ENCODE assay signal across 6 cellular contexts in the genomic region with DNA sequence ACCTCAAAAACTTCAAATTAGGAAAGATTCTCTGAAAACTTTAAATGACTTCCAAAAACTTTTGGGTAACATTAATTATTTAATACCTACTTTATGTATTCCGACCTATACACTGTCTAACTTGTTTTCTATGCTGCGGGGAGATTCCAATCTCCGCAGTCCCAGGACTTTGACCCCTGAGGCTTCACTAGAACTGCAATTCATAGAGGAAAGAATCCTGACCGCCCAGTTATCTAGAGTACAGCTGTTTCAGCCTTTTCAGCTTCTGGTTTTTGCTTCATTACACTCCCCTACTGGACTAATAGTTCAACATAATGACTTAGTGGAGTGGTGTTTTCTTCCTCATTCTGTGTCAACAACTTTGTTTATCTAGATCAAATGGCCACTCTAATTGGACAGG. TPM values are rescaled to one million over a fixed set of nuclear protein-coding genes. Genes with fewer than 3 reads are reported as not detected.
DNase-seq lines count a peak whose midpoint lies in the region; ATAC-seq and TF ChIP-seq lines count a peak whose summit lies in the region.
"Not testable (repeated sequence)": the region's sequence is repeated elsewhere in the genome, so short reads cannot be mapped to it uniquely, and the experiment has no call there.

No MANE protein-coding gene starts in this region.

- H3K9ac ChIP-seq in trophoblast cell (ENCODE audit: low read length), result not testable (repeated sequence)

- not testable (repeated sequence) for H3K4me3 ChIP-seq in mucosa of descending colon; trophoblast cell (ENCODE audit: low read depth, low read length)

- not testable (repeated sequence) for H3K27me3 ChIP-seq in trophoblast cell (ENCODE audit: insufficient read depth, low read length)

- TF ChIP-seq CTCF in 22Rv1 (IDR thresholded peaks at IDR 0.05); mucosa of descending colon (IDR thresholded peaks at IDR 0.05): not testable (repeated sequence)

- not testable (repeated sequence) for H2AK5ac ChIP-seq in trophoblast cell (ENCODE audit: low read length)

- not testable (repeated sequence) for H3K4ac ChIP-seq in trophoblast cell (ENCODE audit: low read depth, low read length)

- not testable (repeated sequence) for H3K79me2 ChIP-seq in trophoblast cell (ENCODE audit: control insufficient read depth, insufficient read depth, low read length, poor library complexity)

- H2BK5ac ChIP-seq in trophoblast cell (ENCODE audit: low read depth, low read length, poor library complexity), result not testable (repeated sequence)

- peak; percentile 29 for ATAC-seq in left colon
- not testable (repeated sequence) for ATAC-seq in mucosa of descending colon

- not testable (repeated sequence) for H4K91ac ChIP-seq in trophoblast cell (ENCODE audit: low read depth, low read length)

- DNase-seq in ELF-1 (ENCODE audit: low read depth, low spot score), result peak; percentile 5
- peak; percentile 1 for DNase-seq in LoVo (ENCODE audit: low spot score)
- DNase-seq in left colon, result not testable (repeated sequence)
- DNase-seq in mucosa of descending colon, result peak in 2 of 3 donors; percentile 16 to 18
- DNase-seq in trophoblast cell, result peak; percentile 44 to 79

- no CpG with 5 or more reads among the region's 4 CpGs for WGBS in trophoblast cell (ENCODE audit: extremely low coverage, insufficient coverage, insufficient read length)

- H3K79me1 ChIP-seq in trophoblast cell (ENCODE audit: low read length), result not testable (repeated sequence)

- intact Hi-C loops in left colon (cut with DNase I, micrococcal nuclease); mucosa of descending colon (cut with DNase I, micrococcal nuclease): not testable (repeated sequence)

- H4K8ac ChIP-seq in trophoblast cell (ENCODE audit: low read depth, low read length), result not testable (repeated sequence)

- H4K12ac ChIP-seq in trophoblast cell (ENCODE audit: low read depth, low read length), result not testable (repeated sequence)

- H3K36me3 ChIP-seq in mucosa of descending colon (ENCODE audit: low read depth); trophoblast cell (ENCODE audit: control insufficient read depth in 1 of 2, insufficient read depth in 2 of 2, low read length in 2 of 2): not testable (repeated sequence)

- not testable (repeated sequence) for H3K18ac ChIP-seq in trophoblast cell (ENCODE audit: low read length)

- not testable (repeated sequence) for H2BK12ac ChIP-seq in trophoblast cell (ENCODE audit: low read length)

- not testable (repeated sequence) for H3K4me2 ChIP-seq in trophoblast cell (ENCODE audit: low read length)

- not testable (repeated sequence) for H3K4me1 ChIP-seq in mucosa of descending colon (ENCODE audit: low read depth); trophoblast cell (ENCODE audit: control insufficient read depth in 1 of 2, insufficient read depth in 2 of 2, low read length in 2 of 2)

- H3K14ac ChIP-seq in trophoblast cell (ENCODE audit: low read length), result not testable (repeated sequence)

- H3K9me3 ChIP-seq in mucosa of descending colon; trophoblast cell (ENCODE audit: insufficient read depth, low read depth, low read length): not testable (repeated sequence)

- not testable (repeated sequence) for H3K23ac ChIP-seq in trophoblast cell (ENCODE audit: low read length)

- peak overlapping the region; percentile 78 for H3K27ac ChIP-seq in 22Rv1
- H3K27ac ChIP-seq in trophoblast cell (ENCODE audit: low read depth, low read length), result not testable (repeated sequence)

- H2AFZ ChIP-seq in trophoblast cell (ENCODE audit: insufficient read depth, low read length, poor library complexity), result not testable (repeated sequence)

- not testable (repeated sequence) for H2BK120ac ChIP-seq in trophoblast cell (ENCODE audit: insufficient read depth, low read length, poor library complexity)

RNA-seq across cellular contexts. Expression of a gene that starts 50.1 kb away (rescaled TPM):
- 1 to 10 TPM; 6.6 to 8.9 TPM for total RNA-seq in left colon
- total RNA-seq in mucosa of descending colon, result 10 to 100 TPM in 2 of 3 donors, 1 to 10 TPM in 1; 8.7 to 11.0 (median 10.6) TPM
- 3.5 TPM in 2 replicates for polyA plus RNA-seq in trophoblast cell (2013)
